1 cellular context compared by ENCODE assay signal in genomic region chr10:79129361-79129997, GRCh38.
A peak's percentile ranks its signal among the peaks of the same experiment; 100 is the strongest.
TF ChIP-seq lines count a peak whose summit lies in the region.

No MANE protein-coding gene starts in this region.

TF ChIP-seq in K562, 482 proteins besides CTCF, POLR2A, EP300 and RAD21 (continued from another document and continues in another):
- TF ChIP-seq RB1 (IDR thresholded peaks at IDR 0.05; ENCODE audit: low read depth) (no peak), TGIF2 (CRISPR knock-in tag; IDR thresholded peaks at IDR 0.05) (no peak), JUNB (CRISPR knock-in tag; conservative IDR thresholded peaks at IDR 0.05) (no peak), HIVEP1 (CRISPR knock-in tag; IDR thresholded peaks at IDR 0.05) (no peak), PHTF2 (CRISPR knock-in tag; IDR thresholded peaks at IDR 0.05) (no peak), MAZ (CRISPR knock-in tag; conservative IDR thresholded peaks at IDR 0.05 in 1 of 2, IDR thresholded peaks at IDR 0.05 in 1 of 2) (0 out of 4 replicates have a peak, but pooled peaks of 1 of the 2 experiments have one; percentile 16), ZNF23 (CRISPR knock-in tag; IDR thresholded peaks at IDR 0.05) (no peak), DMBX1 (CRISPR knock-in tag; IDR thresholded peaks at IDR 0.05; ENCODE audit: borderline replicate concordance) (0 out of 2 replicates have a peak, but pooled peaks have one; percentile 39), BRD4 (IDR thresholded peaks at IDR 0.05) (no peak), SMC3 (conservative IDR thresholded peaks at IDR 0.05; ENCODE audit: insufficient read depth, low read depth, low read length) (no peak), UBTF (IDR thresholded peaks at IDR 0.05; ENCODE audit: borderline replicate concordance in 1 of 2, low read depth in 2 of 2, low read length in 2 of 2) (no peak), NCOA2 (IDR thresholded peaks at IDR 0.05; ENCODE audit: partially characterized antibody in 2 of 2) (no peak), CC2D1A (IDR thresholded peaks at IDR 0.05) (no peak), CREBBP (IDR thresholded peaks at IDR 0.05; ENCODE audit: low read depth, low read length) (no peak), ZEB2 (IDR thresholded peaks at IDR 0.05) (no peak), ATF4 (CRISPR knock-in tag; IDR thresholded peaks at IDR 0.05) (no peak), GABPA (tag; conservative IDR thresholded peaks at IDR 0.05; ENCODE audit: low read depth) (peak; percentile 28; the same call in 1 of the 2 replicates), RBM22 (IDR thresholded peaks at IDR 0.05; ENCODE audit: low read depth, low read length, poor library complexity, severe bottlenecking) (no peak), SNAPC5 (CRISPR knock-in tag; IDR thresholded peaks at IDR 0.05) (no peak), CREB3L1 (IDR thresholded peaks at IDR 0.05; ENCODE audit: borderline replicate concordance, low read depth) (no peak), PBX2 (CRISPR knock-in tag; IDR thresholded peaks at IDR 0.05; ENCODE audit: low read depth) (no peak), PBX2 (tag; conservative IDR thresholded peaks at IDR 0.05; ENCODE audit: low read depth) (peak; percentile 64), MEF2D (tag; conservative IDR thresholded peaks at IDR 0.05; ENCODE audit: low read depth) (no peak), TAF1 (IDR thresholded peaks at IDR 0.05; ENCODE audit: control insufficient read depth, extremely low read depth, insufficient read depth, low read length, severe bottlenecking) (no peak), CHAMP1 (IDR thresholded peaks at IDR 0.05) (no peak), ZBTB40 (IDR thresholded peaks at IDR 0.05) (no peak), ZBTB40 (CRISPR knock-in tag; IDR thresholded peaks at IDR 0.05) (no peak), ZNF699 (CRISPR knock-in tag; IDR thresholded peaks at IDR 0.05; ENCODE audit: insufficient replicate concordance) (no peak), DLX4 (CRISPR knock-in tag; IDR thresholded peaks at IDR 0.05) (no peak), BCOR (IDR thresholded peaks at IDR 0.05) (no peak), KAT2B (IDR thresholded peaks at IDR 0.05; ENCODE audit: low read depth, low read length) (no peak), ZNF354B (CRISPR knock-in tag; IDR thresholded peaks at IDR 0.05) (no peak)
